Comparison of ENCODE assay signal across 26 cellular contexts in the genomic region with DNA sequence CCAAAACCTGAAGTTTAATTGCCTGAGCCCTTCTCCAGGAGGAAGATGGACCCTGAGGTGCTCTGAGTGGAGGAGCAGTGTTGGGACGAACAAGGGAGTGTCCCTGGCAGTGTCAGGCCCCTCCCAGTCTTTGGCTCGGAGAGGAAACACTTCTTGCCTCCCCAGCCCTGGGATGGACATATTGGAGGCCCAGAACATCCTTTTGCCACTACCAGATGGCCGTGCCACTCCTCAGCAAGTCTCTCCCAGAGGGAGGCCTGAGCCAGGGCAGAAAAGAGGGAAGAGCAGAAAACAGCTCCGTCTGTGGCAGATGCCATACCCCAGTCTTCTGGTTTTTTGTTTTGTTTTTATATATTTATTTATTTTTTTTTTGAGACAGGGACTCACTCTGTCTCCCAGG.
"Had no signal": no experiment of that assay in that cellular context is flagged by ENCODE, and none has a peak within 500 bp of the region (broad histone marks: within the 10 kb centered on the region; RNA-seq: fewer than 3 reads in every experiment).

No MANE protein-coding gene starts in this region.

- H3K27ac ChIP-seq: SK-N-MC had no signal

- H3K4me1 Mint-ChIP-seq: activated B cell treated with CpG ODN at 0.5 μM for 24 hours; activated CD4-positive, alpha-beta T cell treated with anti-CD3 and anti-CD28 coated beads, Interleukin-2, amount 10 ng/mL, durations not matched to agents 24 days and 14 days; activated CD8-positive, alpha-beta memory T cell treated with anti-CD3 and anti-CD28 coated beads, Interleukin-2, amount 10 ng/mL, durations not matched to agents 7 days and 5 days; activated naive CD4-positive, alpha-beta T cell treated with anti-CD3 and anti-CD28 coated beads, Interleukin-2, amount 50 U/mL, for 24 hours; T-cell had no signal

- ATAC-seq: activated CD8-positive, alpha-beta memory T cell treated with anti-CD3 and anti-CD28 coated beads, Interleukin-2, amount 10 ng/mL, durations not matched to agents 7 days and 5 days; Right ventricle myocardium inferior; T-cell had no signal

- H3K9me3 Mint-ChIP-seq: activated B cell treated with CpG ODN at 0.5 μM for 24 hours; activated CD4-positive, alpha-beta T cell treated with anti-CD3 and anti-CD28 coated beads, Interleukin-2, amount 10 ng/mL, durations not matched to agents 24 days and 14 days; activated naive CD4-positive, alpha-beta T cell treated with anti-CD3 and anti-CD28 coated beads, Interleukin-2, amount 50 U/mL, for 24 hours; activated T-cell treated with anti-CD3 and anti-CD28 coated beads, Interleukin-2, amount 50 U/mL, for 24 hours; activated T-helper 1 cell treated with anti-CD3 and anti-CD28 coated beads, Interleukin-12 subunit alpha, Interleukin-12 subunit beta, Interleukin-2, Interleukin-4 antibody, amounts not matched to agents 30 ng/mL and 10 ng/mL and 1 ng/mL, durations not matched to agents 14 hours and 24 hours and 36 hours; T-cell had no signal

- H3K4me3 Mint-ChIP-seq: activated B cell treated with CpG ODN at 0.5 μM for 24 hours; activated CD4-positive, alpha-beta T cell treated with anti-CD3 and anti-CD28 coated beads, Interleukin-2, amount 10 ng/mL, durations not matched to agents 24 days and 14 days; activated CD8-positive, alpha-beta memory T cell treated with anti-CD3 and anti-CD28 coated beads, Interleukin-2, amount 10 ng/mL, durations not matched to agents 7 days and 5 days; activated naive CD4-positive, alpha-beta T cell treated with anti-CD3 and anti-CD28 coated beads, Interleukin-2, amount 50 U/mL, for 24 hours; activated T-cell treated with anti-CD3 and anti-CD28 coated beads, Interleukin-2, amount 50 U/mL, for 24 hours; activated T-helper 1 cell treated with anti-CD3 and anti-CD28 coated beads, Interleukin-12 subunit alpha, Interleukin-12 subunit beta, Interleukin-2, Interleukin-4 antibody, amounts not matched to agents 30 ng/mL and 10 ng/mL and 1 ng/mL, durations not matched to agents 14 hours and 24 hours and 36 hours; T-cell had no signal

- H3K4me3 ChIP-seq: SK-N-MC had no signal

- H3K27ac Mint-ChIP-seq: activated B cell treated with CpG ODN at 0.5 μM for 24 hours; activated CD4-positive, alpha-beta T cell treated with anti-CD3 and anti-CD28 coated beads, Interleukin-2, amount 10 ng/mL, durations not matched to agents 24 days and 14 days; activated CD8-positive, alpha-beta memory T cell treated with anti-CD3 and anti-CD28 coated beads, Interleukin-2, amount 10 ng/mL, durations not matched to agents 7 days and 5 days; activated naive CD4-positive, alpha-beta T cell treated with anti-CD3 and anti-CD28 coated beads, Interleukin-2, amount 50 U/mL, for 24 hours; activated T-cell treated with anti-CD3 and anti-CD28 coated beads, Interleukin-2, amount 50 U/mL, for 24 hours; activated T-helper 1 cell treated with anti-CD3 and anti-CD28 coated beads, Interleukin-12 subunit alpha, Interleukin-12 subunit beta, Interleukin-2, Interleukin-4 antibody, amounts not matched to agents 30 ng/mL and 10 ng/mL and 1 ng/mL, durations not matched to agents 14 hours and 24 hours and 36 hours; T-cell had no signal

- H3K36me3 Mint-ChIP-seq: activated CD8-positive, alpha-beta memory T cell treated with anti-CD3 and anti-CD28 coated beads, Interleukin-2, amount 10 ng/mL, durations not matched to agents 7 days and 5 days; activated naive CD4-positive, alpha-beta T cell treated with anti-CD3 and anti-CD28 coated beads, Interleukin-2, amount 50 U/mL, for 24 hours; T-cell had no signal

- DNase-seq: activated B cell treated with CpG ODN at 0.5 μM for 24 hours; activated CD4-positive, alpha-beta T cell treated with anti-CD3 and anti-CD28 coated beads for 1 hour; activated CD4-positive, alpha-beta T cell treated with anti-CD3 and anti-CD28 coated beads, Interleukin-2, amount 10 ng/mL, durations not matched to agents 24 days and 14 days; activated CD4-positive, alpha-beta T cell treated with anti-CD3 and anti-CD28 coated beads, Interleukin-2, amount 50 U/mL, for 48 hours; activated CD8-positive, alpha-beta memory T cell treated with anti-CD3 and anti-CD28 coated beads, Interleukin-2, amount 10 ng/mL, durations not matched to agents 7 days and 5 days; activated effector memory CD4-positive, alpha-beta T cell treated with Interleukin-2 at 50 U/mL for 16 hours; activated naive CD4-positive, alpha-beta T cell; activated T-cell treated with anti-CD3 and anti-CD28 coated beads, Interleukin-2, amount 50 U/mL, for 24 hours; aorta; central memory CD4-positive, alpha-beta T cell; KG1; MV-4-11; NCI-H1092 treated with DMSO at 0.1 percent for 48 hours; NCI-H1417 treated with DMSO at 0.1 percent for 48 hours; NCI-H187; NCI-H2081 treated with DMSO at 0.1 percent for 48 hours; NCI-H226; NCI-H510A; NCI-H748 treated with DMSO at 0.1 percent for 48 hours; T-cell; T-helper 2 cell; T1000 had no signal
